ENCODE assay signal across 8 cellular contexts in genomic region chr6:16128759-16129622, GRCh38. TPM values are rescaled to one million over a fixed set of nuclear protein-coding genes. Genes with fewer than 3 reads are reported as not detected.
DNase-seq lines count a peak whose midpoint lies in the region; ATAC-seq, FAIRE-seq and TF ChIP-seq lines count a peak whose summit lies in the region.

MYLIP (plus strand) TSS chr6:16129086; CDS start chr6:16129323, 237 bp downstream.

- H3K27ac ChIP-seq in cardiac muscle cell (peak within 1 kb of the TSS; percentile 93), parathyroid adenoma (peak within 1 kb of the TSS; percentile 91), tibial artery (peak within 1 kb of the TSS; percentile 95 to 98)

- H3K4me1 ChIP-seq in cardiac muscle cell (ENCODE audit: low read depth) = peaks cover 28% of the 10 kb centered on the region
- peaks cover 10% of the 10 kb centered on the region for H3K4me1 ChIP-seq in parathyroid adenoma
- H3K4me1 ChIP-seq in tibial artery = peaks cover 0 to 46% (median 24%) of the 10 kb centered on the region in 4 donors

- peak within 1 kb of the TSS; percentile 83 for H2AFZ ChIP-seq in parathyroid adenoma

- H3K27me3 ChIP-seq in cardiac muscle cell (no peaks in the 10 kb centered on the region), parathyroid adenoma (ENCODE audit: control insufficient read depth, insufficient read depth, low read length) (no peaks in the 10 kb centered on the region), tibial artery (no peaks in the 10 kb centered on the region)

- peaks cover 3% of the 10 kb centered on the region for H3K27me3 Mint-ChIP-seq in activated naive CD8-positive, alpha-beta T cell treated with anti-CD3 and anti-CD28 coated beads, Interleukin-2, amount 50 U/mL, for 24 hours

- peak within 1 kb of the TSS; percentile 71 for H3K4me2 ChIP-seq in parathyroid adenoma (ENCODE audit: low read length)

- H3K9me3 Mint-ChIP-seq in activated naive CD8-positive, alpha-beta T cell treated with anti-CD3 and anti-CD28 coated beads, Interleukin-2, amount 50 U/mL, for 24 hours = no peaks in the 10 kb centered on the region

- peak; percentile 99 for FAIRE-seq in GM12891 (lab: Jason Lieb, UNC)

- H3K9me3 ChIP-seq in cardiac muscle cell (ENCODE audit: low read depth) (no peaks in the 10 kb centered on the region), parathyroid adenoma (ENCODE audit: control insufficient read depth, low read length) (no peaks in the 10 kb centered on the region), tibial artery (no peaks in the 10 kb centered on the region)

- DNase-seq in GM12891 (ENCODE audit: insufficient read length, low spot score) (peak; percentile 85), NCI-H1417 treated with DMSO at 0.1 percent for 48 hours (lab: John Stamatoyannopoulos, UW) (peak; percentile 71), SW 1271 (lab: John Stamatoyannopoulos, UW) (peak; percentile 88 to 96), cardiac muscle cell (ENCODE audit: low read depth in 1 of 2, low spot score in 1 of 2) (peak; percentile 96 to 99), tibial artery (peak; percentile 96 to 99)
- DNase-seq in activated naive CD8-positive, alpha-beta T cell treated with anti-CD3 and anti-CD28 coated beads, Interleukin-2, amount 50 U/mL, for 24 hours = peak; percentile 97

- TF ChIP-seq CTCF in cardiac muscle cell (IDR thresholded peaks at IDR 0.05; ENCODE audit: low read depth, low read length) = peak; percentile 67
- TF ChIP-seq CTCF in parathyroid adenoma (IDR thresholded peaks at IDR 0.05) = peak; percentile 78
- TF ChIP-seq CTCF in tibial artery (IDR thresholded peaks at IDR 0.05) = peak; percentile 63 to 74

- peaks cover 10% of the 10 kb centered on the region for H3K36me3 Mint-ChIP-seq in activated naive CD8-positive, alpha-beta T cell treated with anti-CD3 and anti-CD28 coated beads, Interleukin-2, amount 50 U/mL, for 24 hours (ENCODE audit: low read depth)

- peak; percentile 99 for TF ChIP-seq POLR2A in GM12891 (IDR thresholded peaks at IDR 0.05; ENCODE audit: low read depth, low read length)

- intact Hi-C loops in tibial artery (cut with DNase I; ENCODE audit: low total_unique reads) = loop anchor here (2.0 kb wide), 1 partner anchor 438 kb away; no protein-coding TSS in a partner anchor

- peak within 1 kb of the TSS; percentile 88 for H3K27ac Mint-ChIP-seq in activated naive CD8-positive, alpha-beta T cell treated with anti-CD3 and anti-CD28 coated beads, Interleukin-2, amount 50 U/mL, for 24 hours

- H3K4me3 ChIP-seq in cardiac muscle cell = peak within 1 kb of the TSS; percentile 94
- H3K4me3 ChIP-seq in parathyroid adenoma (ENCODE audit: low read depth, low read length) = peak within 1 kb of the TSS; percentile 95
- peak within 1 kb of the TSS; percentile 84 to 90 for H3K4me3 ChIP-seq in tibial artery

- ATAC-seq in HG02798 (IDR thresholded peaks at IDR 0.05; ENCODE audit: poor library complexity, unreplicated experiment) = peak; percentile 86
- ATAC-seq in activated naive CD8-positive, alpha-beta T cell treated with anti-CD3 and anti-CD28 coated beads, Interleukin-2, amount 50 U/mL, for 24 hours = peak; percentile 85

- H3K36me3 ChIP-seq in cardiac muscle cell = no peaks in the 10 kb centered on the region
- no peaks in the 10 kb centered on the region for H3K36me3 ChIP-seq in parathyroid adenoma (ENCODE audit: control insufficient read depth, insufficient read depth, low read length)
- H3K36me3 ChIP-seq in tibial artery = no peaks in the 10 kb centered on the region

- peak within 1 kb of the TSS; percentile 93 for H3K4me3 Mint-ChIP-seq in activated naive CD8-positive, alpha-beta T cell treated with anti-CD3 and anti-CD28 coated beads, Interleukin-2, amount 50 U/mL, for 24 hours

- H3K79me2 ChIP-seq in parathyroid adenoma = peaks cover 9% of the 10 kb centered on the region

- peak within 1 kb of the TSS; percentile 84 for H3K9ac ChIP-seq in parathyroid adenoma

- H3K4me1 Mint-ChIP-seq in activated naive CD8-positive, alpha-beta T cell treated with anti-CD3 and anti-CD28 coated beads, Interleukin-2, amount 50 U/mL, for 24 hours = peaks cover 43% of the 10 kb centered on the region

TF ChIP-seq in GM12891, 5 proteins besides CTCF, POLR2A, EP300 and RAD21:
- no peak for TF ChIP-seq SPI1 (IDR thresholded peaks at IDR 0.05; ENCODE audit: low read depth, low read length)
- TF ChIP-seq POU2F2 (IDR thresholded peaks at IDR 0.05; ENCODE audit: low read depth, low read length) = peak; percentile 74
- TF ChIP-seq TAF1 (IDR thresholded peaks at IDR 0.05; ENCODE audit: low read depth, low read length) = peak; percentile 95
- TF ChIP-seq PAX5 (IDR thresholded peaks at IDR 0.05; ENCODE audit: insufficient read depth, low read length, severe bottlenecking) = peak; percentile 14
- peak; percentile 97 for TF ChIP-seq POLR2AphosphoS5 (IDR thresholded peaks at IDR 0.05; ENCODE audit: low read depth, low read length)

RNA-seq across cellular contexts. Expression of gene MYLIP, which starts in this region (rescaled TPM):
- polyA plus RNA-seq in GM12891 (2012; ENCODE audit: low read depth, missing spikeins) = 13.1 TPM
- total RNA-seq in cardiac muscle cell = 30.1 and 35.6 TPM in 2 replicates
- 33.4 and 48.2 TPM in 2 replicates for polyA plus RNA-seq in cardiac muscle cell

Comparison
In these comparisons a context has a peak if more than half of its experiments do, and no peak if none do; other contexts are left out.
1. Peak in every context shown above with its lines: DNase-seq, ATAC-seq, H3K4me3 ChIP-seq and H3K27ac ChIP-seq.